In the genomic region with DNA sequence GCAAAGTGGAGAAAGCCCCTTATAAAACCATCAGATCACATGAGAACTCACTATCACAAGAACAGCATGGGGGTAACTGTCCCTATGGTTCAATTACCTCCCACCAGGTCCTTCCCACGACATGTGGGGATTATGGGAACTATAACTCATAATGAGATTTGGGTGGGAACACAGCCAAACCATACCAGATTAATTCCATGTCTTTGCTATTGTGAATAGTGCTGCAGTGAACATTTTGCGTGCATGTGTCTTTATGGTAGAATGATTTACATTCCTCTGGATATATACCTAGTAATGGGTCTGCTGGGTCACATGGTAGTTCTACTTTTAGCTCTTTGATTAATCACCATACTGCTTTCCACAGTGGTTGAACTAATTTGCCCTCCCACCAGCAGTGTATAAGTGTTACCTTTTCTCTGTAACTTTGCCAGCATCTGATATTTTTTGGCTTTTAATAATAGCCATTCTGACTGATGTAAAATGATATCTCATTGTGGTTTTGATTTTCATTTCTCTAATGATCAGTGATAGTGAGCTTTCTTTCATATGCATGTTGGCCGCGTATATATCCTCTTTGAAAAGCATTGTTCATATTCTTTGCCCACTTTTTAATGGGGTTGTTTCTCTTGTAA, we compare ENCODE assay signal across 25 cellular contexts. TPM values are rescaled to one million over a fixed set of nuclear protein-coding genes. Genes with fewer than 3 reads are reported as not detected.
A peak's percentile ranks its signal among the peaks of the same experiment; 100 is the strongest.
DNase-seq lines count a peak whose midpoint lies in the region; ATAC-seq, FAIRE-seq and TF ChIP-seq lines count a peak whose summit lies in the region.
"Had no signal": no experiment of that assay in that cellular context is flagged by ENCODE, and none has a peak within 500 bp of the region (broad histone marks: within the 10 kb centered on the region; RNA-seq: fewer than 3 reads in every experiment).

No MANE protein-coding gene starts in this region.

- H3K4me3 Mint-ChIP-seq in astrocyte (ENCODE audit: unreplicated experiment): no peak overlapping the region
- H3K4me3 Mint-ChIP-seq in activated T-cell treated with anti-CD3 and anti-CD28 coated beads, Interleukin-2, amount 50 U/mL, for 72 hours: no peak overlapping the region
- H3K4me3 Mint-ChIP-seq: CD8-positive, alpha-beta T cell; H9 had no signal

- no peak for FAIRE-seq in astrocyte (lab: Jason Lieb, UNC)

- H3K36me3 ChIP-seq in HEK293 (ENCODE audit: control insufficient read depth in 2 of 2, insufficient read depth in 1 of 2, low read length in 2 of 2) (no peaks in the 10 kb centered on the region), astrocyte (ENCODE audit: insufficient read depth, low read length) (no peaks in the 10 kb centered on the region)

- no peaks in the 10 kb centered on the region for H3K27me3 ChIP-seq in astrocyte (ENCODE audit: insufficient read depth, low read length)

- CTCF ChIA-PET in HEK293 (lab: Yijun Ruan, JAX): interaction anchor here (1.8 kb wide), 1 partner anchor 16 kb away, joined by 4 read pairs; no protein-coding TSS in a partner anchor

- H3K9ac ChIP-seq in astrocyte (ENCODE audit: low read length): no peak overlapping the region
- H3K9ac ChIP-seq: GM23248, SK-N-SH had no signal

- no peak overlapping the region for H2AFZ ChIP-seq in astrocyte (ENCODE audit: low read depth, low read length)
- H2AFZ ChIP-seq: GM23248 had no signal

- H4K20me1 ChIP-seq in astrocyte (ENCODE audit: insufficient read depth, low read length): no peaks in the 10 kb centered on the region

- H3K27ac ChIP-seq in HEK293 (ENCODE audit: extremely low read depth, low read depth, low read length) (no peak overlapping the region), astrocyte (ENCODE audit: low read depth, low read length) (no peak overlapping the region)
- H3K27ac ChIP-seq: GM23248, RWPE1 had no signal

- no peak for ATAC-seq in activated T-cell treated with anti-CD3 and anti-CD28 coated beads, Interleukin-2, amount 50 U/mL, for 72 hours (replicated peaks in 1 of 2)
- ATAC-seq in GM18517 (IDR thresholded peaks at IDR 0.05; ENCODE audit: unreplicated experiment): no peak
- ATAC-seq: CD8-positive, alpha-beta T cell had no signal

- H3K4me2 ChIP-seq in astrocyte (ENCODE audit: low read length): no peak overlapping the region
- H3K4me2 ChIP-seq: SK-N-SH had no signal

- no peak overlapping the region for H3K4me3 ChIP-seq in HEK293 (ENCODE audit: low read depth, low read length)
- no peak overlapping the region for H3K4me3 ChIP-seq in astrocyte (ENCODE audit: insufficient read depth, low read depth, low read length)
- H3K4me3 ChIP-seq: GM23248 had no signal

- no peak overlapping the region for H3K27ac Mint-ChIP-seq in astrocyte (ENCODE audit: unreplicated experiment)
- no peak overlapping the region for H3K27ac Mint-ChIP-seq in activated T-cell treated with anti-CD3 and anti-CD28 coated beads, Interleukin-2, amount 50 U/mL, for 72 hours
- H3K27ac Mint-ChIP-seq: CD8-positive, alpha-beta T cell; H9 had no signal

- H3K4me1 ChIP-seq in HEK293 (ENCODE audit: control insufficient read depth, insufficient read depth, low read length) (no peaks in the 10 kb centered on the region), astrocyte (ENCODE audit: insufficient read depth, low read length) (no peaks in the 10 kb centered on the region)

- no peak for TF ChIP-seq CTCF in HEK293 (tag by site-specific recombination; IDR thresholded peaks at IDR 0.05)
- TF ChIP-seq CTCF in astrocyte (IDR thresholded peaks at IDR 0.05; ENCODE audit: insufficient read depth, low read depth, low read length): no peak

- H3K4me1 Mint-ChIP-seq in astrocyte (ENCODE audit: low read depth, unreplicated experiment): no peaks in the 10 kb centered on the region
- H3K4me1 Mint-ChIP-seq in activated T-cell treated with anti-CD3 and anti-CD28 coated beads, Interleukin-2, amount 50 U/mL, for 72 hours (ENCODE audit: low read depth): no peaks in the 10 kb centered on the region
- H3K4me1 Mint-ChIP-seq: H9 had no signal

- POLR2A ChIA-PET in HEK293 (lab: Yijun Ruan, JAX): no interaction called here

- H3K79me2 ChIP-seq in astrocyte (ENCODE audit: insufficient read depth, low read length): no peaks in the 10 kb centered on the region

- H3K9me3 Mint-ChIP-seq in astrocyte (ENCODE audit: unreplicated experiment): peaks cover 30% of the 10 kb centered on the region
- peaks cover 7 to 10% of the 10 kb centered on the region in 2 donors for H3K9me3 Mint-ChIP-seq in activated T-cell treated with anti-CD3 and anti-CD28 coated beads, Interleukin-2, amount 50 U/mL, for 72 hours

- peaks cover 6% of the 10 kb centered on the region for H3K36me3 Mint-ChIP-seq in astrocyte (ENCODE audit: low read depth, unreplicated experiment)
- peaks cover 6 to 11% of the 10 kb centered on the region in 2 donors for H3K36me3 Mint-ChIP-seq in activated T-cell treated with anti-CD3 and anti-CD28 coated beads, Interleukin-2, amount 50 U/mL, for 72 hours (ENCODE audit: insufficient read depth in 2 of 2)

- H3K27me3 Mint-ChIP-seq in astrocyte (ENCODE audit: low read depth, unreplicated experiment): peaks cover 7% of the 10 kb centered on the region
- H3K27me3 Mint-ChIP-seq in activated T-cell treated with anti-CD3 and anti-CD28 coated beads, Interleukin-2, amount 50 U/mL, for 72 hours (ENCODE audit: low read depth): peaks cover 28% of the 10 kb centered on the region

- H3K9me3 ChIP-seq in HEK293 (ENCODE audit: control insufficient read depth, insufficient read depth, low read depth, low read length): no peaks in the 10 kb centered on the region
- H3K9me3 ChIP-seq in astrocyte (ENCODE audit: insufficient read depth, low read depth, low read length): peaks cover 8% of the 10 kb centered on the region
- H3K9me3 ChIP-seq: SK-N-SH had no signal

- DNase-seq in EH (ENCODE audit: low read depth) (peak; percentile 79), astrocyte (ENCODE audit: low read depth) (peak; percentile 18), midbrain (lab: John Stamatoyannopoulos, UW) (no peak), iPS-NIHi7 (ENCODE audit: extremely low spot score) (no peak)
- DNase-seq in activated T-cell treated with anti-CD3 and anti-CD28 coated beads, Interleukin-2, amount 50 U/mL, for 72 hours: no peak
- DNase-seq: ACHN; AML-193; C1 segment of cervical spinal cord; CD8-positive, alpha-beta T cell; DMS153; GM23248; H9; Karpas-422; MV-4-11; NCI-H1417; NCI-H1694 treated with DMSO at 0.1 percent for 48 hours; NCI-H2081 treated with DMSO at 0.1 percent for 48 hours; NCI-H2227 treated with DMSO at 0.1 percent for 48 hours; NCI-H510A; NK-92 treated with Interleukin-12 subunit alpha and Interleukin-12 subunit beta, amount 100 ng/mL, for 24 hours; SHP77 treated with DMSO at 0.1 percent for 48 hours; SK-N-SH had no signal

TF ChIP-seq in HEK293, 187 proteins besides CTCF, POLR2A, EP300 and RAD21:
- TF ChIP-seq ZNF133 (tag by site-specific recombination; IDR thresholded peaks at IDR 0.05): peak; percentile 40; the same call in 1 of the 2 replicates
- TF ChIP-seq ZNF626 (tag by site-specific recombination; IDR thresholded peaks at IDR 0.05): no peak
- peak; percentile 67 for TF ChIP-seq ZFHX2 (tag by site-specific recombination; conservative IDR thresholded peaks at IDR 0.05)
- no peak for TF ChIP-seq ZNF23 (tag by site-specific recombination; IDR thresholded peaks at IDR 0.05; ENCODE audit: borderline replicate concordance)
- 0 out of 2 replicates have a peak, but pooled peaks have one; percentile 10 for TF ChIP-seq EGR2 (tag by site-specific recombination; IDR thresholded peaks at IDR 0.05; ENCODE audit: low read depth)

RNA-seq across cellular contexts. Expression of a gene that starts 29.7 kb away (rescaled TPM):
- 18.3 and 26.3 TPM in 2 replicates for total RNA-seq in astrocyte
- 10 to 100 TPM in 1 of 2 donors, 1 to 10 TPM in 1; 9.4 to 12.4 TPM for total RNA-seq in activated T-cell treated with anti-CD3 and anti-CD28 coated beads, Interleukin-2, amount 50 U/mL, for 72 hours

Comparison
In these comparisons a context has a peak if more than half of its experiments do, and no peak if none do; other contexts are left out.
1. DNase-seq: peak in EH (single experiment) and astrocyte (single experiment); none in midbrain (single experiment), activated T-cell treated with anti-CD3 and anti-CD28 coated beads, Interleukin-2, amount 50 U/mL, for 72 hours (0 of 2) and iPS-NIHi7 (single experiment).